ENCODE assay signal across 8 cellular contexts in genomic region chr12:26732010-26732908, GRCh38.
DNase-seq lines count a peak whose midpoint lies in the region; ATAC-seq and TF ChIP-seq lines count a peak whose summit lies in the region.

No MANE protein-coding gene starts in this region.

- DNase-seq in CD14-positive monocyte (ENCODE audit: low spot score) (no peak), SKM-1 (lab: John Stamatoyannopoulos, UW; ENCODE audit: unreplicated experiment) (peak; percentile 53), ureter (ENCODE audit: low spot score) (no peak), esophagus squamous epithelium (lab: John Stamatoyannopoulos, UW) (no peak)
- no peak for DNase-seq in stimulated activated effector memory CD8-positive, alpha-beta T cell treated with anti-CD3 and anti-CD28 coated beads, Interleukin-12 subunit alpha, Interleukin-12 subunit beta, amount 100 ng/mL, for 72 hours (ENCODE audit: low spot score in 2 of 2)
- DNase-seq in CD4-positive, alpha-beta memory T cell = no peak

- peak; percentile 63 for ATAC-seq in GM19455 (IDR thresholded peaks at IDR 0.05; ENCODE audit: unreplicated experiment)
- peak; percentile 65 for ATAC-seq in HG03103 (IDR thresholded peaks at IDR 0.05; ENCODE audit: low read depth, unreplicated experiment)
- no peak for ATAC-seq in stimulated activated effector memory CD8-positive, alpha-beta T cell treated with anti-CD3 and anti-CD28 coated beads, Interleukin-12 subunit alpha, Interleukin-12 subunit beta, amount 100 ng/mL, for 72 hours

- CTCF ChIA-PET in CD4-positive, alpha-beta memory T cell (lab: Charles Lee; ENCODE audit: partially characterized antibody) = no interaction called here

- POLR2A ChIA-PET in CD4-positive, alpha-beta memory T cell (lab: Charles Lee; ENCODE audit: partially characterized antibody) = no interaction called here

- peaks cover 50% of the 10 kb centered on the region for H3K4me1 Mint-ChIP-seq in CD14-positive monocyte
- peaks cover 49% of the 10 kb centered on the region for H3K4me1 Mint-ChIP-seq in stimulated activated effector memory CD8-positive, alpha-beta T cell treated with anti-CD3 and anti-CD28 coated beads, Interleukin-12 subunit alpha, Interleukin-12 subunit beta, amount 100 ng/mL, for 72 hours
- peaks cover 33 to 50% (median 41%) of the 10 kb centered on the region in 4 donors for H3K4me1 Mint-ChIP-seq in CD4-positive, alpha-beta memory T cell

- no peak overlapping the region for H3K4me3 ChIP-seq in esophagus squamous epithelium
- no peak overlapping the region for H3K4me3 ChIP-seq in CD4-positive, alpha-beta memory T cell (ENCODE audit: low read length in 2 of 2)

- H3K4me1 ChIP-seq in esophagus squamous epithelium = peaks cover 8 to 83% (median 16%) of the 10 kb centered on the region in 3 donors
- peaks cover 10% of the 10 kb centered on the region for H3K4me1 ChIP-seq in CD4-positive, alpha-beta memory T cell (ENCODE audit: insufficient read depth, low read length)

- no peaks in the 10 kb centered on the region for H3K27me3 ChIP-seq in esophagus squamous epithelium
- no peaks in the 10 kb centered on the region for H3K27me3 ChIP-seq in CD4-positive, alpha-beta memory T cell (ENCODE audit: insufficient read depth, low read length)

- peak overlapping the region in 1 of 2 donors; percentile 21 for H3K4me3 Mint-ChIP-seq in CD14-positive monocyte
- no peak overlapping the region for H3K4me3 Mint-ChIP-seq in stimulated activated effector memory CD8-positive, alpha-beta T cell treated with anti-CD3 and anti-CD28 coated beads, Interleukin-12 subunit alpha, Interleukin-12 subunit beta, amount 100 ng/mL, for 72 hours
- H3K4me3 Mint-ChIP-seq in CD4-positive, alpha-beta memory T cell = no peak overlapping the region

- H3K36me3 ChIP-seq in esophagus squamous epithelium = no peaks in the 10 kb centered on the region
- H3K36me3 ChIP-seq in CD4-positive, alpha-beta memory T cell (ENCODE audit: insufficient read depth, low read length) = no peaks in the 10 kb centered on the region

- H3K27ac Mint-ChIP-seq in CD14-positive monocyte = peak overlapping the region; percentile 8 to 80 (median 66)
- no peak overlapping the region for H3K27ac Mint-ChIP-seq in stimulated activated effector memory CD8-positive, alpha-beta T cell treated with anti-CD3 and anti-CD28 coated beads, Interleukin-12 subunit alpha, Interleukin-12 subunit beta, amount 100 ng/mL, for 72 hours
- H3K27ac Mint-ChIP-seq in CD4-positive, alpha-beta memory T cell = no peak overlapping the region

- peaks cover 0 to 3% (median 0%) of the 10 kb centered on the region in 3 donors for H3K27me3 Mint-ChIP-seq in CD14-positive monocyte (ENCODE audit: low read depth in 3 of 3)
- no peaks in the 10 kb centered on the region for H3K27me3 Mint-ChIP-seq in CD4-positive, alpha-beta memory T cell

- H3K9me3 ChIP-seq in esophagus squamous epithelium = no peaks in the 10 kb centered on the region
- H3K9me3 ChIP-seq in CD4-positive, alpha-beta memory T cell (ENCODE audit: control insufficient read depth in 1 of 2, low read length in 2 of 2) = no peaks in the 10 kb centered on the region

- TF ChIP-seq POLR2A in esophagus squamous epithelium (IDR thresholded peaks at IDR 0.05) = no peak

- WGBS in esophagus squamous epithelium, 2 donors = 74 to 82% methylated on average over 6 of the region's 6 CpGs

- H3K9me3 Mint-ChIP-seq in CD14-positive monocyte = peaks cover 0 to 3% (median 0%) of the 10 kb centered on the region in 7 donors
- H3K9me3 Mint-ChIP-seq in stimulated activated effector memory CD8-positive, alpha-beta T cell treated with anti-CD3 and anti-CD28 coated beads, Interleukin-12 subunit alpha, Interleukin-12 subunit beta, amount 100 ng/mL, for 72 hours = no peaks in the 10 kb centered on the region
- no peaks in the 10 kb centered on the region for H3K9me3 Mint-ChIP-seq in CD4-positive, alpha-beta memory T cell

- intact Hi-C loops in CD14-positive monocyte (cut with micrococcal nuclease) = no loop called here
- intact Hi-C loops in esophagus squamous epithelium (cut with DNase I) = no loop called here
- intact Hi-C loops in CD4-positive, alpha-beta memory T cell (cut with micrococcal nuclease) = no loop called here

- H3K27ac ChIP-seq in esophagus squamous epithelium = no peak overlapping the region
- no peak overlapping the region for H3K27ac ChIP-seq in CD4-positive, alpha-beta memory T cell (ENCODE audit: low read depth, low read length)

- peaks cover 3 to 5% of the 10 kb centered on the region in 2 donors for H3K36me3 Mint-ChIP-seq in CD14-positive monocyte
- H3K36me3 Mint-ChIP-seq in stimulated activated effector memory CD8-positive, alpha-beta T cell treated with anti-CD3 and anti-CD28 coated beads, Interleukin-12 subunit alpha, Interleukin-12 subunit beta, amount 100 ng/mL, for 72 hours = no peaks in the 10 kb centered on the region
- H3K36me3 Mint-ChIP-seq in CD4-positive, alpha-beta memory T cell = peaks cover 3 to 5% of the 10 kb centered on the region in 2 donors

- TF ChIP-seq CTCF in CD14-positive monocyte (IDR thresholded peaks at IDR 0.05) (no peak), esophagus squamous epithelium (IDR thresholded peaks at IDR 0.05) (no peak)

Comparison
In these comparisons a context has a peak if more than half of its experiments do, and no peak if none do; other contexts are left out.
1. H3K27ac Mint-ChIP-seq: peak in CD14-positive monocyte (7 of 7); none in stimulated activated effector memory CD8-positive, alpha-beta T cell treated with anti-CD3 and anti-CD28 coated beads, Interleukin-12 subunit alpha, Interleukin-12 subunit beta, amount 100 ng/mL, for 72 hours (single experiment) and CD4-positive, alpha-beta memory T cell (0 of 7).